Comparison of ENCODE assay signal across 7 cellular contexts in the genomic region with DNA sequence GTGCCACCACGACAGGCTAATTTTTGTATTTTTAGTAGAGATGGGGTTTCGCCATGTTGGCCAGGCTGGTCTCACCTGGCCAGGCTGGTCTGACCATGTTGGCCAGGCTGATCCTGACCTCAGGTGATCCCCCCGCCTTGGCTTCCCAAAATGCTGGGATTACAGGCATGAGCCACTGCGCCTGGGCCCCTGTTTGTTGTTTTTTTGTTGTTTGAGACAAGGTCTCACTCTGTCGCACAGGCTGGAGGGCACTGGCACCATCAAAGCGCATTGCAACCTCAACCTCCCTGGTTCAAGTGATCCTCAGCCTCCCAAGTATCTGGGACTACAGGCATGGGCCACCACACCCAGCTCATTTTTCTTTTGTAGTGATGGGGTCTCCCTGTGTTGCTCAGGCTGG.
"Had no signal": no experiment of that assay in that cellular context is flagged by ENCODE, and none has a peak within 500 bp of the region (broad histone marks: within the 10 kb centered on the region; RNA-seq: fewer than 3 reads in every experiment).

No MANE protein-coding gene starts in this region.

- H3K4me3 Mint-ChIP-seq: HFFc6 had no signal

- H3K36me3 ChIP-seq: HAP-1 had no signal

- H3K9me3 ChIP-seq: HAP-1 had no signal

- H3K4me3 ChIP-seq: GM23248, HAP-1, K562 had no signal

- H3K27ac Mint-ChIP-seq: HFFc6 had no signal

- H3K4me1 ChIP-seq: HAP-1 had no signal

- DNase-seq: GM23248, GOT3, H7, HFFc6 had no signal

- H3K27ac ChIP-seq: GM23248, HL-60 had no signal

- H3K9me3 Mint-ChIP-seq: HFFc6 had no signal
